ENCODE assay signal across 6 cellular contexts in genomic region chr20:12453711-12454110, GRCh38.
"Had no signal": no experiment of that assay in that cellular context is flagged by ENCODE, and none has a peak within 500 bp of the region (broad histone marks: within the 10 kb centered on the region; RNA-seq: fewer than 3 reads in every experiment).

No MANE protein-coding gene starts in this region.

- H3K4me3 ChIP-seq: K562 had no signal

- DNase-seq: IMR-90, KBM-7, KG1 had no signal

- H3K27ac ChIP-seq: HL-60 had no signal

- ATAC-seq: HepG2, K562 had no signal
